Comparison of ENCODE assay signal across 8 cellular contexts in genomic region chr2:240060977-240061591, GRCh38.
DNase-seq lines count a peak whose midpoint lies in the region; ATAC-seq and TF ChIP-seq lines count a peak whose summit lies in the region.

No MANE protein-coding gene starts in this region.

- peak; percentile 60 for TF ChIP-seq CTCF in LNCAP (IDR thresholded peaks at IDR 0.05)
- TF ChIP-seq CTCF in SU-DHL-6 (IDR thresholded peaks at IDR 0.05; ENCODE audit: insufficient read depth, low read length, poor library complexity, severe bottlenecking) = peak; percentile 43
- peak; percentile 56 for TF ChIP-seq CTCF in cardiac fibroblast (IDR thresholded peaks at IDR 0.05; ENCODE audit: low read depth, low read length)

- ATAC-seq in HG03095 (IDR thresholded peaks at IDR 0.05; ENCODE audit: unreplicated experiment) = no peak

- H3K27ac ChIP-seq in SU-DHL-6 (ENCODE audit: low read depth, low read length) = no peak overlapping the region

- no peaks in the 10 kb centered on the region for H3K9me3 ChIP-seq in SU-DHL-6 (ENCODE audit: insufficient read depth, low read length)

- no peak overlapping the region for H2AFZ ChIP-seq in SU-DHL-6 (ENCODE audit: low read depth, low read length, severe bottlenecking)

- no peaks in the 10 kb centered on the region for H3F3A ChIP-seq in SU-DHL-6 (ENCODE audit: insufficient read depth)

- no peak overlapping the region for H3K4me2 ChIP-seq in SU-DHL-6 (ENCODE audit: low read depth, low read length, poor library complexity, severe bottlenecking)

- H3K79me2 ChIP-seq in SU-DHL-6 (ENCODE audit: insufficient read depth, low read length) = no peaks in the 10 kb centered on the region

- DNase-seq in NCI-H2081 (lab: John Stamatoyannopoulos, UW) = peak; percentile 7 to 50
- DNase-seq in NCI-H2081 treated with DMSO at 0.1 percent for 48 hours (lab: John Stamatoyannopoulos, UW) = no peak
- DNase-seq in cardiac fibroblast (ENCODE audit: low read depth in 2 of 2) = peak; percentile 65 to 68
- DNase-seq in left kidney (ENCODE audit: low read depth, low spot score) = peak; percentile 68
- peak; percentile 53 for DNase-seq in stimulated activated CD8-positive, alpha-beta memory T cell treated with anti-CD3 and anti-CD28 coated beads, Interleukin-4, amount 100 ng/mL, for 48 hours

- H4K20me1 ChIP-seq in SU-DHL-6 (ENCODE audit: low read depth, low read length) = no peaks in the 10 kb centered on the region

- H3K27me3 ChIP-seq in SU-DHL-6 (ENCODE audit: low read length) = no peaks in the 10 kb centered on the region

- H3K9me2 ChIP-seq in SU-DHL-6 (replicated peaks; ENCODE audit: insufficient read depth, low read length) = no peaks in the 10 kb centered on the region

- H3K4me3 ChIP-seq in SU-DHL-6 (ENCODE audit: insufficient read depth, low read length, poor library complexity, severe bottlenecking) (no peak overlapping the region), cardiac fibroblast (replicated peaks in 1 of 2; ENCODE audit: low read depth in 2 of 2, low read length in 2 of 2) (no peak overlapping the region)

- no peak overlapping the region for H3K9ac ChIP-seq in SU-DHL-6 (ENCODE audit: low read length)

- no peaks in the 10 kb centered on the region for H3K36me3 ChIP-seq in SU-DHL-6 (ENCODE audit: low read length)
